In genomic region chr7:11128500-11128899, GRCh38 we compare ENCODE assay signal across 1 cellular context.
TF ChIP-seq lines count a peak whose summit lies in the region.

No MANE protein-coding gene starts in this region.

TF ChIP-seq in HepG2, 621 proteins besides CTCF, POLR2A, EP300 and RAD21:
- TF ChIP-seq ZNF773 (CRISPR knock-in tag; IDR thresholded peaks at IDR 0.05; ENCODE audit: borderline replicate concordance): no peak
- no peak for TF ChIP-seq CC2D1A (CRISPR knock-in tag; IDR thresholded peaks at IDR 0.05)
- TF ChIP-seq SALL1 (CRISPR knock-in tag; IDR thresholded peaks at IDR 0.05): no peak
- no peak for TF ChIP-seq POGK (CRISPR knock-in tag; conservative IDR thresholded peaks at IDR 0.05)
- TF ChIP-seq MAF1 (CRISPR knock-in tag; IDR thresholded peaks at IDR 0.05; ENCODE audit: borderline replicate concordance): no peak
- no peak for TF ChIP-seq HCFC1 (IDR thresholded peaks at IDR 0.05; ENCODE audit: low read depth, low read length)
- TF ChIP-seq, protein P1, sequence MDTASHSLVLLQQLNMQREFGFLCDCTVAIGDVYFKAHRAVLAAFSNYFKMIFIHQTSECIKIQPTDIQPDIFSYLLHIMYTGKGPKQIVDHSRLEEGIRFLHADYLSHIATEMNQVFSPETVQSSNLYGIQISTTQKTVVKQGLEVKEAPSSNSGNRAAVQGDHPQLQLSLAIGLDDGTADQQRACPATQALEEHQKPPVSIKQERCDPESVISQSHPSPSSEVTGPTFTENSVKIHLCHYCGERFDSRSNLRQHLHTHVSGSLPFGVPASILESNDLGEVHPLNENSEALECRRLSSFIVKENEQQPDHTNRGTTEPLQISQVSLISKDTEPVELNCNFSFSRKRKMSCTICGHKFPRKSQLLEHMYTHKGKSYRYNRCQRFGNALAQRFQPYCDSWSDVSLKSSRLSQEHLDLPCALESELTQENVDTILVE (CRISPR knock-in tag; IDR thresholded peaks at IDR 0.05): no peak
- TF ChIP-seq NAIF1 (CRISPR knock-in tag; IDR thresholded peaks at IDR 0.05; ENCODE audit: borderline replicate concordance): no peak
- TF ChIP-seq ZNF558 (CRISPR knock-in tag; IDR thresholded peaks at IDR 0.05; ENCODE audit: borderline replicate concordance): no peak
- no peak for TF ChIP-seq ZNF354B (CRISPR knock-in tag; IDR thresholded peaks at IDR 0.05)
- TF ChIP-seq ZZZ3 (CRISPR knock-in tag; IDR thresholded peaks at IDR 0.05; ENCODE audit: borderline replicate concordance): no peak
- TF ChIP-seq SAFB2 (CRISPR knock-in tag; IDR thresholded peaks at IDR 0.05; ENCODE audit: borderline replicate concordance, low read depth): no peak
